In the genomic region with DNA sequence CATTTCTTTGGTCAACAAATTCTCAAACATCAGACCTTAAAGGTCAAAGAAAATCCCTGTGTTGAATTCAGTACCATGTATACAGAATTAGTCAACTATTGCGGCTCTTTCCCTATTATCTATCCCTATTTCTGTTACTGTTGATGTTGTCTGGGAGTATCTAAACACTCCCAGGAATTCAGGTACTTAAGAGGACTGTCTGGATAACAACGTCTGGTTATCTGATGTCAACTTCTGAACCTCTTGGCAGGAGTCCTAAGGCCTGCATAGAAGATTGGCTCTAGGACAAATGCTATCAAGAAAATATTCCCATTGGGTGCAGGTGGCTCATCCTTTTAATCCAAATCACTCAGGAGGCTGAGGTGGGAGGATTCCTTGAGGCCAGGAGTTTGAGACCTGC, we compare ENCODE assay signal across 23 cellular contexts.
"Had no signal": no experiment of that assay in that cellular context is flagged by ENCODE, and none has a peak within 500 bp of the region (broad histone marks: within the 10 kb centered on the region; RNA-seq: fewer than 3 reads in every experiment).

No MANE protein-coding gene starts in this region.

- H3K9me3 ChIP-seq: mucosa of descending colon, transverse colon, uterus had no signal

- DNase-seq: activated CD4-positive, alpha-beta memory T cell treated with anti-CD3 and anti-CD28 coated beads, Interleukin-2, amount 10 ng/mL, durations not matched to agents 7 days and 5 days; activated CD4-positive, alpha-beta T cell treated with anti-CD3 and anti-CD28 coated beads, Interleukin-2, amount 10 ng/mL, durations not matched to agents 24 days and 14 days; activated gamma-delta T cell; activated naive CD4-positive, alpha-beta T cell treated with anti-CD3 and anti-CD28 coated beads, Interleukin-2, amount 50 U/mL, for 16 hours; activated naive CD8-positive, alpha-beta T cell treated with anti-CD3 and anti-CD28 coated beads, Interleukin-2, amount 50 U/mL, for 24 hours; aorta; effector memory CD4-positive, alpha-beta T cell; glutamatergic neuron; hypothalamus; left cardiac atrium; mucosa of descending colon; naive B cell; nucleus accumbens; stimulated activated CD4-positive, alpha-beta T cell treated with anti-CD3 and anti-CD28 coated beads, Interleukin-2, amount 100 ng/mL, for 48 hours; stimulated activated CD8-positive, alpha-beta memory T cell treated with anti-CD3 and anti-CD28 coated beads, Interleukin-4, amount 100 ng/mL, for 48 hours; stimulated activated naive B cell treated with anti-CD40 and anti-IgM and Interleukin-4, amounts not matched to agents 10 μg/mL and 1 μg/mL and 100 μg/mL, for 72 hours; T-helper 2 cell; transverse colon; uterus had no signal

- ATAC-seq: activated CD4-positive, CD25-positive, alpha-beta regulatory T cell treated with anti-CD3 and anti-CD28 coated beads, Interleukin-2, amount 50 U/mL, for 24 hours; activated naive CD8-positive, alpha-beta T cell treated with anti-CD3 and anti-CD28 coated beads, Interleukin-2, amount 50 U/mL, for 24 hours; esophagus mucosa; left cardiac atrium; mucosa of descending colon; sciatic nerve; stimulated activated naive B cell treated with anti-CD40 and anti-IgM and Interleukin-4, amounts not matched to agents 10 μg/mL and 1 μg/mL and 100 μg/mL, for 72 hours had no signal

- H3K27me3 ChIP-seq: transverse colon, uterus had no signal

- H3K36me3 ChIP-seq: transverse colon, uterus had no signal

- H3K4me1 ChIP-seq: transverse colon, uterus had no signal

- H3K4me3 ChIP-seq: mucosa of descending colon, transverse colon, uterus had no signal

- H3K27ac ChIP-seq: transverse colon, uterus, VCaP had no signal
